24 cellular contexts compared by ENCODE assay signal in genomic region chr15:45858491-45858890, GRCh38.
"Had no signal": no experiment of that assay in that cellular context is flagged by ENCODE, and none has a peak within 500 bp of the region (broad histone marks: within the 10 kb centered on the region; RNA-seq: fewer than 3 reads in every experiment).

No MANE protein-coding gene starts in this region.

- ATAC-seq: effector memory CD8-positive, alpha-beta T cell; esophagus mucosa; gastrocnemius medialis; gastroesophageal sphincter; heart left ventricle; heart right ventricle had no signal

- H3K4me3 ChIP-seq: colonic mucosa, coronary artery, dorsolateral prefrontal cortex, esophagus muscularis mucosa, esophagus squamous epithelium, gastrocnemius medialis, gastroesophageal sphincter, heart left ventricle, heart right ventricle had no signal

- H3K9me3 ChIP-seq: colonic mucosa, esophagus muscularis mucosa, esophagus squamous epithelium, gastrocnemius medialis, gastroesophageal sphincter, heart left ventricle, heart right ventricle had no signal

- H3K27me3 ChIP-seq: colonic mucosa, dorsolateral prefrontal cortex, esophagus muscularis mucosa, esophagus squamous epithelium, gastrocnemius medialis, gastroesophageal sphincter, heart left ventricle, heart right ventricle had no signal

- DNase-seq: colonic mucosa; cortex of kidney; dermis blood vessel endothelial cell; dorsolateral prefrontal cortex; effector CD4-positive, alpha-beta T cell; effector CD8-positive, alpha-beta T cell; effector memory CD4-positive, alpha-beta T cell; effector memory CD8-positive, alpha-beta T cell; endodermal cell; erythroblast; esophagus squamous epithelium; foreskin fibroblast; foreskin melanocyte; gastrocnemius medialis; glutamatergic neuron; head of caudate nucleus; heart left ventricle; heart right ventricle had no signal

- H3K4me1 ChIP-seq: colonic mucosa, esophagus muscularis mucosa, gastrocnemius medialis, gastroesophageal sphincter, heart left ventricle, heart right ventricle had no signal

- H3K4me3 Mint-ChIP-seq: dendritic cell treated with granulocyte-macrophage colony-stimulating factor and Interleukin-4, amounts not matched to agents 40 ng/mL and 50 ng/mL, for 4 days; effector memory CD8-positive, alpha-beta T cell; endodermal cell had no signal

- H3K36me3 ChIP-seq: colonic mucosa, esophagus muscularis mucosa, esophagus squamous epithelium, gastrocnemius medialis, gastroesophageal sphincter, heart left ventricle, heart right ventricle had no signal

- H3K27ac ChIP-seq: colonic mucosa, coronary artery, dorsolateral prefrontal cortex, epithelial cell of prostate, esophagus muscularis mucosa, esophagus squamous epithelium, gastrocnemius medialis, gastroesophageal sphincter, heart left ventricle, heart right ventricle had no signal

- H3K27ac Mint-ChIP-seq: dendritic cell treated with granulocyte-macrophage colony-stimulating factor and Interleukin-4, amounts not matched to agents 40 ng/mL and 50 ng/mL, for 4 days; effector memory CD8-positive, alpha-beta T cell; endodermal cell had no signal

- H3K27me3 Mint-ChIP-seq: dendritic cell treated with granulocyte-macrophage colony-stimulating factor and Interleukin-4, amounts not matched to agents 40 ng/mL and 50 ng/mL, for 4 days had no signal

- H3K9me3 Mint-ChIP-seq: dendritic cell treated with granulocyte-macrophage colony-stimulating factor and Interleukin-4, amounts not matched to agents 40 ng/mL and 50 ng/mL, for 4 days; effector memory CD8-positive, alpha-beta T cell; endodermal cell had no signal
